8 cellular contexts compared by ENCODE assay signal in the genomic region with DNA sequence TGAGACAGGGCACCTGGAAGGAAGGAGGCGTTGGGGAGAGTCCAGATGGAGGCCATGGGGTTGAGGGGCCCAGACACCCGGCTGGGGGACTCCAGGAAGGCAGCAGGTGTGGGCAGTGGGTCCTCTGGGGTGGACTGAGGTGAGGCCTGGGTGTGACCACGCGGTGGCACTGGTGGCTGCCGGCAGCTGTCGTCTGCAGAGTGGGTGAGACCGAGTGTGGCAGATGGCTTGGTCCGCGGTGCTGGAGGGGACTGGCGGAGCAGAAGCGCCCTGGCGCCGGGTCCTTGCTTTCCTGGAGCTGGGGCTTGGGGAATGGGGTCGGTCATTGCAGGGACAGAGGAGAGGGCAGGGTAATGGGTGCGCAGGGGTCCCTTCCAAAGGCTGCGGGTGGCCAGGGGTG. TPM values are rescaled to one million over a fixed set of nuclear protein-coding genes. Genes with fewer than 3 reads are reported as not detected.
DNase-seq lines count a peak whose midpoint lies in the region; ATAC-seq and TF ChIP-seq lines count a peak whose summit lies in the region.

No MANE protein-coding gene starts in this region.

- in situ Hi-C loops in GM13977 (cut with MboI; ENCODE audit: low pct_unique_long_range_greater_than_20kb, low sequenced_read_pairs, unreplicated experiment), result no loop called here
- in situ Hi-C loops in brain microvascular endothelial cell (cut with HindIII; ENCODE audit: low pct_ligation_motif_present, low sequenced_read_pairs), result no loop called here

- intact Hi-C loops in natural killer cell (cut with micrococcal nuclease), result no loop called here

- no peak for TF ChIP-seq EP300 in Ishikawa (IDR thresholded peaks at IDR 0.05; ENCODE audit: borderline replicate concordance)

- H3K4me3 ChIP-seq in brain microvascular endothelial cell (ENCODE audit: low read depth, low read length), result no peak overlapping the region

- TF ChIP-seq CTCF in GM13977 (IDR thresholded peaks at IDR 0.05; ENCODE audit: extremely low read depth, insufficient read depth, missing control alignments) (peak; percentile 30), brain microvascular endothelial cell (IDR thresholded peaks at IDR 0.05; ENCODE audit: low read depth, low read length, missing control alignments) (peak; percentile 20), natural killer cell (IDR thresholded peaks at IDR 0.05) (no peak)

- H3K27me3 Mint-ChIP-seq in natural killer cell (ENCODE audit: low read depth in 2 of 2), result peaks cover 13 to 22% of the 10 kb centered on the region in 2 donors

- H3K36me3 Mint-ChIP-seq in natural killer cell, result no peaks in the 10 kb centered on the region

- H3K36me3 ChIP-seq in brain microvascular endothelial cell (replicated peaks), result peaks cover 14% of the 10 kb centered on the region

- DNase-seq in GM13977 (ENCODE audit: low spot score) (no peak), brain microvascular endothelial cell (no peak), natural killer cell (no peak), midbrain (lab: John Stamatoyannopoulos, UW) (no peak), SW 1271 (lab: John Stamatoyannopoulos, UW) (no peak), amniotic stem cell (lab: John Stamatoyannopoulos, UW) (no peak)

- H3K27ac Mint-ChIP-seq in natural killer cell, result peak overlapping the region in 1 of 2 donors; percentile 86

- ATAC-seq in natural killer cell (peak in 1 of 3 donors; percentile 3), GM19397 (IDR thresholded peaks at IDR 0.05; ENCODE audit: unreplicated experiment) (no peak)

- H3K27me3 ChIP-seq in brain microvascular endothelial cell (replicated peaks), result no peaks in the 10 kb centered on the region

- peak overlapping the region; percentile 54 for H3K4me3 Mint-ChIP-seq in natural killer cell

- no peaks in the 10 kb centered on the region for H3K9me3 Mint-ChIP-seq in natural killer cell

- H3K4me1 Mint-ChIP-seq in natural killer cell, result peaks cover 0 to 14% of the 10 kb centered on the region in 2 donors

- no peak overlapping the region for H3K27ac ChIP-seq in brain microvascular endothelial cell

- TF ChIP-seq RAD21 in Ishikawa (IDR thresholded peaks at IDR 0.05; ENCODE audit: low read depth), result no peak

TF ChIP-seq in Ishikawa, 13 proteins besides CTCF, POLR2A, EP300 and RAD21:
- TF ChIP-seq EGR1 (IDR thresholded peaks at IDR 0.05), result no peak
- TF ChIP-seq TCF12 (IDR thresholded peaks at IDR 0.05; ENCODE audit: low read depth), result peak; percentile 8; the same call in 1 of the 2 replicates

RNA-seq across cellular contexts. Expression of a gene that starts 12.5 kb away (rescaled TPM):
- 1 to 10 TPM; 4.1 to 5.0 (median 4.6) TPM for total RNA-seq in natural killer cell

RNA-seq across cellular contexts. Expression of a gene that starts 19.1 kb away (rescaled TPM):
- total RNA-seq in natural killer cell, result 10 to 100 TPM; 17.0 to 56.9 (median 50.2) TPM

RNA-seq across cellular contexts. Expression of a gene that starts 32.5 kb away (rescaled TPM):
- total RNA-seq in natural killer cell, result 10 to 100 TPM; 15.4 to 35.5 (median 28.9) TPM

RNA-seq across cellular contexts. Expression of a gene that starts 41.7 kb away (rescaled TPM):
- not detected for total RNA-seq in natural killer cell

RNA-seq across cellular contexts. Expression of a gene that starts 50.5 kb away (rescaled TPM):
- total RNA-seq in natural killer cell, result not detected
